1 cellular context compared by ENCODE assay signal in the genomic region with DNA sequence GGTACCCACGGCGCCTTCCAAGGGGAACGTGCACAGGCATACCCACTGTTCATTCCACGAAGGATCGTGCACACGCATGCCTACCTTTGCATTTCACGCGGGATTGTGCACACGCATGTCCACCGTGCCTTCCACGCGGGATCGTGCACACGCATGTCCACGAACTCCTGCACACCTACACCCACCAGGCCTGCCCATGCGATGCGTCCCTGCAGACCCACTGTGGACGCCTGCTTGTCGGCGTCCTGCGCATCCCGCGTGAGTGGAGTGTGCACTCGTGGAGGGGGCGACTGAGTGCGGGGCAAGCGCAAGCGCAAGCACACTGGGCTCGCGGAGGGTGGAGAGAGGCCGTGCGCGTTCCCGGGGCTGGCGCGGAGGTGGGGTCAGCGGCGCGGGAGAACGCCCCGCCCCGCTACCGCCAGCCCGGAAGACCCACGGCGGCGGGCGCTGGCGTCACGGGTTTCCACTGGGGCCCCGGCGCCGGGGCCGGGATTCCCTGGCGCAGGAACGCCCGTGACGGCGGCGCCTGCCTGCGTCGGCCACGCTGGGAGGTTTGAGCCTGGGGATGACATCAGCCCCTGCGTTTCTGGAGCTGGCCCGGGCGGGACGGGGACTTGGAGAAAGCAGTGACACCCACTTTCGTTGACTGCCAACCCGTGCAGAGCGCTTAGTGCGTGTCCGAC.
TF ChIP-seq lines count a peak whose summit lies in the region.

No MANE protein-coding gene starts in this region.

TF ChIP-seq in HepG2, 621 proteins besides CTCF, POLR2A, EP300 and RAD21 (continued from another document and continues in another):
- TF ChIP-seq FOXP4 (CRISPR knock-in tag; IDR thresholded peaks at IDR 0.05), result no peak
- TF ChIP-seq REPIN1 (CRISPR knock-in tag; IDR thresholded peaks at IDR 0.05; ENCODE audit: borderline replicate concordance, low read depth), result 0 out of 2 replicates have a peak, but pooled peaks have one; percentile 14
- no peak for TF ChIP-seq ELF3 (CRISPR knock-in tag; IDR thresholded peaks at IDR 0.05)
- TF ChIP-seq PRDM10 (CRISPR knock-in tag; IDR thresholded peaks at IDR 0.05; ENCODE audit: low read depth), result no peak
- no peak for TF ChIP-seq HDAC6 (IDR thresholded peaks at IDR 0.05; ENCODE audit: low read depth, low read length)
- TF ChIP-seq PHF8 (CRISPR knock-in tag; IDR thresholded peaks at IDR 0.05), result peak; percentile 39; the same call in 1 of the 2 replicates
- 0 out of 2 replicates have a peak, but pooled peaks have one; percentile 9 for TF ChIP-seq TFDP1 (CRISPR knock-in tag; IDR thresholded peaks at IDR 0.05; ENCODE audit: borderline replicate concordance)
- TF ChIP-seq GTF2F1 (IDR thresholded peaks at IDR 0.05; ENCODE audit: low read length), result no peak
- peak; percentile 88 for TF ChIP-seq CENPT (CRISPR knock-in tag; IDR thresholded peaks at IDR 0.05; ENCODE audit: low read depth)
- no peak for TF ChIP-seq ZNF496 (CRISPR knock-in tag; IDR thresholded peaks at IDR 0.05; ENCODE audit: insufficient replicate concordance)
- 0 out of 2 replicates have a peak, but pooled peaks have one; percentile 7 for TF ChIP-seq ZNF713 (CRISPR knock-in tag; IDR thresholded peaks at IDR 0.05)
- no peak for TF ChIP-seq MTF1 (CRISPR knock-in tag; IDR thresholded peaks at IDR 0.05)
- TF ChIP-seq MYPOP (CRISPR knock-in tag; IDR thresholded peaks at IDR 0.05), result peak; percentile 88; the same call in 1 of the 2 replicates
- TF ChIP-seq, protein P1, sequence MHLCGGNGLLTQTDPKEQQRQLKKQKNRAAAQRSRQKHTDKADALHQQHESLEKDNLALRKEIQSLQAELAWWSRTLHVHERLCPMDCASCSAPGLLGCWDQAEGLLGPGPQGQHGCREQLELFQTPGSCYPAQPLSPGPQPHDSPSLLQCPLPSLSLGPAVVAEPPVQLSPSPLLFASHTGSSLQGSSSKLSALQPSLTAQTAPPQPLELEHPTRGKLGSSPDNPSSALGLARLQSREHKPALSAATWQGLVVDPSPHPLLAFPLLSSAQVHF (CRISPR knock-in tag; IDR thresholded peaks at IDR 0.05), result no peak; the same call in 1 of the 2 replicates
- no peak for TF ChIP-seq RBAK (CRISPR knock-in tag; IDR thresholded peaks at IDR 0.05)
- TF ChIP-seq, protein P2, sequence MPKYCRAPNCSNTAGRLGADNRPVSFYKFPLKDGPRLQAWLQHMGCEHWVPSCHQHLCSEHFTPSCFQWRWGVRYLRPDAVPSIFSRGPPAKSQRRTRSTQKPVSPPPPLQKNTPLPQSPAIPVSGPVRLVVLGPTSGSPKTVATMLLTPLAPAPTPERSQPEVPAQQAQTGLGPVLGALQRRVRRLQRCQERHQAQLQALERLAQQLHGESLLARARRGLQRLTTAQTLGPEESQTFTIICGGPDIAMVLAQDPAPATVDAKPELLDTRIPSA (CRISPR knock-in tag; IDR thresholded peaks at IDR 0.05; ENCODE audit: borderline replicate concordance), result no peak
- TF ChIP-seq ZNF468 (CRISPR knock-in tag; IDR thresholded peaks at IDR 0.05), result 0 out of 2 replicates have a peak, but pooled peaks have one; percentile 16
- TF ChIP-seq, protein P3, sequence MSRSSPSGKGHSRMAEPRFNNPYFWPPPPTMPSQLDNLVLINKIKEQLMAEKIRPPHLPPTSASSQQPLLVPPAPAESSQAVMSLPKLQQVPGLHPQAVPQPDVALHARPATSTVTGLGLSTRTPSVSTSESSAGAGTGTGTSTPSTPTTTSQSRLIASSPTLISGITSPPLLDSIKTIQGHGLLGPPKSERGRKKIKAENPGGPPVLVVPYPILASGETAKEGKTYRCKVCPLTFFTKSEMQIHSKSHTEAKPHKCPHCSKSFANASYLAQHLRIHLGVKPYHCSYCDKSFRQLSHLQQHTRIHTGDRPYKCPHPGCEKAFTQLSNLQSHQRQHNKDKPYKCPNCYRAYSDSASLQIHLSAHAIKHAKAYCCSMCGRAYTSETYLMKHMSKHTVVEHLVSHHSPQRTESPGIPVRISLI (CRISPR knock-in tag; IDR thresholded peaks at IDR 0.05; ENCODE audit: borderline replicate concordance), result no peak
- TF ChIP-seq HIVEP1 (CRISPR knock-in tag; IDR thresholded peaks at IDR 0.05), result 0 out of 2 replicates have a peak, but pooled peaks have one; percentile 23
- peak; percentile 84 for TF ChIP-seq GATAD2A (CRISPR knock-in tag; IDR thresholded peaks at IDR 0.05)
- peak; percentile 93; the same call in 1 of the 2 replicates for TF ChIP-seq MTA1 (CRISPR knock-in tag; IDR thresholded peaks at IDR 0.05; ENCODE audit: borderline replicate concordance)
- peak; percentile 80 for TF ChIP-seq HDAC1 (CRISPR knock-in tag; IDR thresholded peaks at IDR 0.05)
- TF ChIP-seq FOXP1 (IDR thresholded peaks at IDR 0.05), result no peak
- no peak for TF ChIP-seq FOXP1 (CRISPR knock-in tag; IDR thresholded peaks at IDR 0.05)
- TF ChIP-seq ASH2L (IDR thresholded peaks at IDR 0.05; ENCODE audit: insufficient read length, low read depth, low read length), result peak; percentile 18
- TF ChIP-seq LCORL (IDR thresholded peaks at IDR 0.05), result no peak
- TF ChIP-seq LCORL (CRISPR knock-in tag; IDR thresholded peaks at IDR 0.05), result 0 out of 2 replicates have a peak, but pooled peaks have one; percentile 25
- TF ChIP-seq PCBP2 (optimal IDR thresholded peaks at IDR 0.05; ENCODE audit: low read depth, low read length, poor library complexity, severe bottlenecking), result no peak
- 0 out of 2 replicates have a peak, but pooled peaks have one; percentile 18 for TF ChIP-seq ZNF790 (CRISPR knock-in tag; IDR thresholded peaks at IDR 0.05; ENCODE audit: borderline replicate concordance)
- TF ChIP-seq, protein P4, sequence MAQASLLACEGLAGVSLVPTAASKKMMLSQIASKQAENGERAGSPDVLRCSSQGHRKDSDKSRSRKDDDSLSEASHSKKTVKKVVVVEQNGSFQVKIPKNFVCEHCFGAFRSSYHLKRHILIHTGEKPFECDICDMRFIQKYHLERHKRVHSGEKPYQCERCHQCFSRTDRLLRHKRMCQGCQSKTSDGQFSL (CRISPR knock-in tag; IDR thresholded peaks at IDR 0.05), result no peak
- TF ChIP-seq SMAD9 (CRISPR knock-in tag; IDR thresholded peaks at IDR 0.05), result no peak
- no peak for TF ChIP-seq GATAD1 (CRISPR knock-in tag; IDR thresholded peaks at IDR 0.05)
- peak; percentile 23 for TF ChIP-seq SKI (IDR thresholded peaks at IDR 0.05; ENCODE audit: partially characterized antibody)
- TF ChIP-seq SP1 (IDR thresholded peaks at IDR 0.05), result no peak
- TF ChIP-seq SP1 (CRISPR knock-in tag; IDR thresholded peaks at IDR 0.05), result peak; percentile 27; the same call in 1 of the 2 replicates
- no peak for TF ChIP-seq ZNF30 (CRISPR knock-in tag; IDR thresholded peaks at IDR 0.05)
- TF ChIP-seq, protein P5, sequence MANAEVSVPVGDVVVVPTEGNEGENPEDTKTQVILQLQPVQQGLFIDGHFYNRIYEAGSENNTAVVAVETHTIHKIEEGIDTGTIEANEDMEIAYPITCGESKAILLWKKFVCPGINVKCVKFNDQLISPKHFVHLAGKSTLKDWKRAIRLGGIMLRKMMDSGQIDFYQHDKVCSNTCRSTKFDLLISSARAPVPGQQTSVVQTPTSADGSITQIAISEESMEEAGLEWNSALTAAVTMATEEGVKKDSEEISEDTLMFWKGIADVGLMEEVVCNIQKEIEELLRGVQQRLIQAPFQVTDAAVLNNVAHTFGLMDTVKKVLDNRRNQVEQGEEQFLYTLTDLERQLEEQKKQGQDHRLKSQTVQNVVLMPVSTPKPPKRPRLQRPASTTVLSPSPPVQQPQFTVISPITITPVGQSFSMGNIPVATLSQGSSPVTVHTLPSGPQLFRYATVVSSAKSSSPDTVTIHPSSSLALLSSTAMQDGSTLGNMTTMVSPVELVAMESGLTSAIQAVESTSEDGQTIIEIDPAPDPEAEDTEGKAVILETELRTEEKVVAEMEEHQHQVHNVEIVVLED (CRISPR knock-in tag; IDR thresholded peaks at IDR 0.05; ENCODE audit: borderline replicate concordance), result peak; percentile 61; the same call in 1 of the 2 replicates
- no peak for TF ChIP-seq ZNF317 (CRISPR knock-in tag; IDR thresholded peaks at IDR 0.05)
- no peak for TF ChIP-seq GRHL1 (CRISPR knock-in tag; conservative IDR thresholded peaks at IDR 0.05)
- peak; percentile 47; the same call in 1 of the 2 replicates for TF ChIP-seq ZMYM2 (CRISPR knock-in tag; IDR thresholded peaks at IDR 0.05)
- TF ChIP-seq ZNF296 (CRISPR knock-in tag; conservative IDR thresholded peaks at IDR 0.05), result no peak
- TF ChIP-seq ZNF598 (CRISPR knock-in tag; IDR thresholded peaks at IDR 0.05; ENCODE audit: borderline replicate concordance), result 0 out of 2 replicates have a peak, but pooled peaks have one; percentile 46
- TF ChIP-seq, protein P6, sequence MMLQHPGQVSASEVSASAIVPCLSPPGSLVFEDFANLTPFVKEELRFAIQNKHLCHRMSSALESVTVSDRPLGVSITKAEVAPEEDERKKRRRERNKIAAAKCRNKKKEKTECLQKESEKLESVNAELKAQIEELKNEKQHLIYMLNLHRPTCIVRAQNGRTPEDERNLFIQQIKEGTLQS (CRISPR knock-in tag; IDR thresholded peaks at IDR 0.05), result 0 out of 2 replicates have a peak, but pooled peaks have one; percentile 32
- TF ChIP-seq ZNF331 (CRISPR knock-in tag; IDR thresholded peaks at IDR 0.05), result no peak
- TF ChIP-seq ZNF124 (CRISPR knock-in tag; IDR thresholded peaks at IDR 0.05), result no peak
- TF ChIP-seq, protein P7, sequence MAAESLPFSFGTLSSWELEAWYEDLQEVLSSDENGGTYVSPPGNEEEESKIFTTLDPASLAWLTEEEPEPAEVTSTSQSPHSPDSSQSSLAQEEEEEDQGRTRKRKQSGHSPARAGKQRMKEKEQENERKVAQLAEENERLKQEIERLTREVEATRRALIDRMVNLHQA (CRISPR knock-in tag; IDR thresholded peaks at IDR 0.05), result no peak
- TF ChIP-seq MIER2 (CRISPR knock-in tag; IDR thresholded peaks at IDR 0.05), result no peak
- no peak for TF ChIP-seq SP140L (CRISPR knock-in tag; IDR thresholded peaks at IDR 0.05; ENCODE audit: borderline replicate concordance)
